9 cellular contexts compared by ENCODE assay signal in genomic region chr13:94192576-94192975, GRCh38.
DNase-seq lines count a peak whose midpoint lies in the region; ATAC-seq and TF ChIP-seq lines count a peak whose summit lies in the region.
"Had no signal": no experiment of that assay in that cellular context is flagged by ENCODE, and none has a peak within 500 bp of the region (broad histone marks: within the 10 kb centered on the region; RNA-seq: fewer than 3 reads in every experiment).

No MANE protein-coding gene starts in this region.

- H3K4me3 Mint-ChIP-seq in endodermal cell, result no peak overlapping the region
- no peak overlapping the region for H3K4me3 Mint-ChIP-seq in immature natural killer cell

- H3K36me3 Mint-ChIP-seq in endodermal cell (ENCODE audit: low read depth) (no peaks in the 10 kb centered on the region), immature natural killer cell (no peaks in the 10 kb centered on the region)

- H3K4me1 Mint-ChIP-seq in endodermal cell, result peaks cover 9% of the 10 kb centered on the region
- H3K4me1 Mint-ChIP-seq in immature natural killer cell, result peaks cover 12 to 20% of the 10 kb centered on the region in 2 donors

- no peak overlapping the region for H3K9ac ChIP-seq in endodermal cell (ENCODE audit: extremely low read depth, low read length, poor library complexity, severe bottlenecking)

- no peaks in the 10 kb centered on the region for H3K4me1 ChIP-seq in endodermal cell (ENCODE audit: control insufficient read depth, insufficient read depth, low read length)

- DNase-seq in AG09309 (ENCODE audit: low read depth) (no peak), NCI-H2227 treated with DMSO at 0.1 percent for 48 hours (lab: John Stamatoyannopoulos, UW) (peak; percentile 9), endodermal cell (peak; percentile 86), NCI-H1105 treated with DMSO at 0.1 percent for 48 hours (lab: John Stamatoyannopoulos, UW) (no peak), immature natural killer cell (no peak)
- peak; percentile 5 for DNase-seq in stimulated activated CD8-positive, alpha-beta memory T cell treated with anti-CD3 and anti-CD28 coated beads, Interleukin-4, amount 100 ng/mL, for 24 hours (ENCODE audit: low read depth)

- TF ChIP-seq CTCF in AG09309 (IDR thresholded peaks at IDR 0.05; ENCODE audit: control insufficient read depth, insufficient read depth, low read depth, low read length, missing control alignments) (peak; percentile 62), GM12875 (IDR thresholded peaks at IDR 0.05; ENCODE audit: borderline replicate concordance, insufficient read depth, low read depth, low read length) (peak; percentile 46; the same call in 1 of the 2 replicates), endodermal cell (conservative IDR thresholded peaks at IDR 0.05) (peak; percentile 78)

- ATAC-seq in GM19324 (IDR thresholded peaks at IDR 0.05; ENCODE audit: low FRiP score, unreplicated experiment), result no peak

- H3K36me3 ChIP-seq in endodermal cell (ENCODE audit: control insufficient read depth, insufficient read depth, low read length), result no peaks in the 10 kb centered on the region

- no peaks in the 10 kb centered on the region for H3K27me3 Mint-ChIP-seq in endodermal cell (ENCODE audit: insufficient read depth)
- peaks cover 1 to 6% (median 3%) of the 10 kb centered on the region in 3 donors for H3K27me3 Mint-ChIP-seq in immature natural killer cell (ENCODE audit: low read depth in 3 of 3)

- no peak overlapping the region for H3K27ac Mint-ChIP-seq in endodermal cell
- H3K27ac Mint-ChIP-seq in immature natural killer cell, result no peak overlapping the region

- H3K9me3 ChIP-seq in endodermal cell (ENCODE audit: control insufficient read depth, low read length), result no peaks in the 10 kb centered on the region

- H3K9me3 Mint-ChIP-seq in endodermal cell (no peaks in the 10 kb centered on the region), immature natural killer cell (no peaks in the 10 kb centered on the region)

- H3K27ac ChIP-seq in endodermal cell (ENCODE audit: low read depth, low read length), result no peak overlapping the region
- H3K27ac ChIP-seq: HL-60 had no signal

- H3K27me3 ChIP-seq in endodermal cell (ENCODE audit: control insufficient read depth, insufficient read depth, low read length, poor library complexity, severe bottlenecking), result no peaks in the 10 kb centered on the region

- H3K4me3 ChIP-seq in AG09309 (ENCODE audit: control insufficient read depth, low read depth, low read length) (no peak overlapping the region), GM12875 (ENCODE audit: low read depth, low read length) (no peak overlapping the region), endodermal cell (ENCODE audit: low read length) (no peak overlapping the region)

- WGBS in endodermal cell (ENCODE audit: insufficient coverage in 1 of 2, insufficient read length in 1 of 2), 2 experiments, result 86% methylated on average over 1 of the region's 1 CpG

Comparison
In these comparisons a context has a peak if more than half of its experiments do, and no peak if none do; other contexts are left out.
1. DNase-seq: peak in NCI-H2227 treated with DMSO at 0.1 percent for 48 hours (single experiment), endodermal cell (single experiment) and stimulated activated CD8-positive, alpha-beta memory T cell treated with anti-CD3 and anti-CD28 coated beads, Interleukin-4, amount 100 ng/mL, for 24 hours (single experiment); none in AG09309 (single experiment), NCI-H1105 treated with DMSO at 0.1 percent for 48 hours (single experiment) and immature natural killer cell (0 of 3).
2. Peak in every context shown above with its lines, with median percentiles within 50 percentile points of each other: CTCF ChIP-seq.